Comparison of ENCODE assay signal across 2 cellular contexts in the genomic region with DNA sequence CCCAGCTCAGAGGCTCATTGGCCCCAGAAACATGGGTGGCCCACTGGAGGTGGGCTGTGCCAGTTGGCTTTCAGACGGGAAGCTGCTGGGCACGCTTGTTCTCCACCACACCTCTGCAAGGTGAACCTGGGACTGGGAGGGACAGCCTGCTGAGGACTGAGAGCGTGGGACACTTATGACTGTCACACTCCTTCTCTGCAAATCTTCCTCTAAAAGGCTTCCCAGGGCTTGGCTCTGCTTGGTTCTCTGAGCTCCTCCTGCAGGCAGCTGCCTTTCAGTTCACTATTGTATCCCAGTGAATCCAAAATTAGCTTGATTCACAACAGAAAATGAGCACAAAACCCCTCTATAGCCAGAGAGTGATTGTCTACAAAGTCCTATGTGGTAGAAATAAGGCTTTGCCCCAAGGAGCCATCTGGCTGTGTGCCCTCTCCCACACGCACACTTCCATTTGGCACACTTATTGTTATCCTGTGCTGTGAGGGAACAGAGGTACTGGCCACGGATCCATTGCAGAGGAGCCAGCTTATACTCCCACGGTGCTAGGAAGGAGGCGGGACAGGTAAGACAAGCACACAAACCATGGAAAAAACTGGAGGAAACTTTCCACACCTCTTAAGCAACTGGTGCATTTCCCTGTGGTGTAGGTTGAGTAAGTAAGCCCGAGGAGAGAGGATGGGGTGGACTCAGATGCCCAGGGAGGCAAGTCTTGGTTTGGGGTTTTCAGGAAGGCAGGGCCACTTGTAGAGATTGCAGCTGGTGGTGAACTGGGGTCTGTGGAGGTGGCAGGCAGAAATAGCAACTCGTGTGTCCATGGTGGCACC.
TF ChIP-seq lines count a peak whose summit lies in the region.

No MANE protein-coding gene starts in this region.

TF ChIP-seq in liver, 16 proteins besides CTCF, POLR2A, EP300 and RAD21:
- TF ChIP-seq, protein P1, sequence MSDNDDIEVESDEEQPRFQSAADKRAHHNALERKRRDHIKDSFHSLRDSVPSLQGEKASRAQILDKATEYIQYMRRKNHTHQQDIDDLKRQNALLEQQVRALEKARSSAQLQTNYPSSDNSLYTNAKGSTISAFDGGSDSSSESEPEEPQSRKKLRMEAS (IDR thresholded peaks at IDR 0.05), result no peak
- no peak for TF ChIP-seq JUND (IDR thresholded peaks at IDR 0.05)
- TF ChIP-seq, protein P2, sequence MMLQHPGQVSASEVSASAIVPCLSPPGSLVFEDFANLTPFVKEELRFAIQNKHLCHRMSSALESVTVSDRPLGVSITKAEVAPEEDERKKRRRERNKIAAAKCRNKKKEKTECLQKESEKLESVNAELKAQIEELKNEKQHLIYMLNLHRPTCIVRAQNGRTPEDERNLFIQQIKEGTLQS (IDR thresholded peaks at IDR 0.05), result no peak
- TF ChIP-seq HNF4G (IDR thresholded peaks at IDR 0.05), result no peak
- no peak for TF ChIP-seq TAF1 (conservative IDR thresholded peaks at IDR 0.05)
- TF ChIP-seq SP1 (IDR thresholded peaks at IDR 0.05), result no peak
- no peak for TF ChIP-seq NR2F2 (IDR thresholded peaks at IDR 0.05)
- TF ChIP-seq FOXA1 (IDR thresholded peaks at IDR 0.05), result no peak
- TF ChIP-seq EGR1 (IDR thresholded peaks at IDR 0.05; ENCODE audit: low read depth in 2 of 2), result no peak
- no peak for TF ChIP-seq FOXA2 (IDR thresholded peaks at IDR 0.05)
- TF ChIP-seq, protein P3, sequence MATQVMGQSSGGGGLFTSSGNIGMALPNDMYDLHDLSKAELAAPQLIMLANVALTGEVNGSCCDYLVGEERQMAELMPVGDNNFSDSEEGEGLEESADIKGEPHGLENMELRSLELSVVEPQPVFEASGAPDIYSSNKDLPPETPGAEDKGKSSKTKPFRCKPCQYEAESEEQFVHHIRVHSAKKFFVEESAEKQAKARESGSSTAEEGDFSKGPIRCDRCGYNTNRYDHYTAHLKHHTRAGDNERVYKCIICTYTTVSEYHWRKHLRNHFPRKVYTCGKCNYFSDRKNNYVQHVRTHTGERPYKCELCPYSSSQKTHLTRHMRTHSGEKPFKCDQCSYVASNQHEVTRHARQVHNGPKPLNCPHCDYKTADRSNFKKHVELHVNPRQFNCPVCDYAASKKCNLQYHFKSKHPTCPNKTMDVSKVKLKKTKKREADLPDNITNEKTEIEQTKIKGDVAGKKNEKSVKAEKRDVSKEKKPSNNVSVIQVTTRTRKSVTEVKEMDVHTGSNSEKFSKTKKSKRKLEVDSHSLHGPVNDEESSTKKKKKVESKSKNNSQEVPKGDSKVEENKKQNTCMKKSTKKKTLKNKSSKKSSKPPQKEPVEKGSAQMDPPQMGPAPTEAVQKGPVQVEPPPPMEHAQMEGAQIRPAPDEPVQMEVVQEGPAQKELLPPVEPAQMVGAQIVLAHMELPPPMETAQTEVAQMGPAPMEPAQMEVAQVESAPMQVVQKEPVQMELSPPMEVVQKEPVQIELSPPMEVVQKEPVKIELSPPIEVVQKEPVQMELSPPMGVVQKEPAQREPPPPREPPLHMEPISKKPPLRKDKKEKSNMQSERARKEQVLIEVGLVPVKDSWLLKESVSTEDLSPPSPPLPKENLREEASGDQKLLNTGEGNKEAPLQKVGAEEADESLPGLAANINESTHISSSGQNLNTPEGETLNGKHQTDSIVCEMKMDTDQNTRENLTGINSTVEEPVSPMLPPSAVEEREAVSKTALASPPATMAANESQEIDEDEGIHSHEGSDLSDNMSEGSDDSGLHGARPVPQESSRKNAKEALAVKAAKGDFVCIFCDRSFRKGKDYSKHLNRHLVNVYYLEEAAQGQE (IDR thresholded peaks at IDR 0.05), result no peak
- TF ChIP-seq RXRA (IDR thresholded peaks at IDR 0.05), result no peak
- TF ChIP-seq, protein P4, sequence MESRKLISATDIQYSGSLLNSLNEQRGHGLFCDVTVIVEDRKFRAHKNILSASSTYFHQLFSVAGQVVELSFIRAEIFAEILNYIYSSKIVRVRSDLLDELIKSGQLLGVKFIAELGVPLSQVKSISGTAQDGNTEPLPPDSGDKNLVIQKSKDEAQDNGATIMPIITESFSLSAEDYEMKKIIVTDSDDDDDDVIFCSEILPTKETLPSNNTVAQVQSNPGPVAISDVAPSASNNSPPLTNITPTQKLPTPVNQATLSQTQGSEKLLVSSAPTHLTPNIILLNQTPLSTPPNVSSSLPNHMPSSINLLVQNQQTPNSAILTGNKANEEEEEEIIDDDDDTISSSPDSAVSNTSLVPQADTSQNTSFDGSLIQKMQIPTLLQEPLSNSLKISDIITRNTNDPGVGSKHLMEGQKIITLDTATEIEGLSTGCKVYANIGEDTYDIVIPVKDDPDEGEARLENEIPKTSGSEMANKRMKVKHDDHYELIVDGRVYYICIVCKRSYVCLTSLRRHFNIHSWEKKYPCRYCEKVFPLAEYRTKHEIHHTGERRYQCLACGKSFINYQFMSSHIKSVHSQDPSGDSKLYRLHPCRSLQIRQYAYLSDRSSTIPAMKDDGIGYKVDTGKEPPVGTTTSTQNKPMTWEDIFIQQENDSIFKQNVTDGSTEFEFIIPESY (IDR thresholded peaks at IDR 0.05), result no peak

TF ChIP-seq in HepG2, 621 proteins besides CTCF, POLR2A, EP300 and RAD21:
- no peak for TF ChIP-seq ATF7-NPFF (CRISPR knock-in tag; IDR thresholded peaks at IDR 0.05; ENCODE audit: low read depth)
- no peak for TF ChIP-seq NAIF1 (CRISPR knock-in tag; IDR thresholded peaks at IDR 0.05; ENCODE audit: borderline replicate concordance)
- TF ChIP-seq ZNF605 (CRISPR knock-in tag; IDR thresholded peaks at IDR 0.05), result no peak
